ENCODE assay signal across 24 cellular contexts in genomic region chr6:40620546-40620945, GRCh38. TPM values are rescaled to one million over a fixed set of nuclear protein-coding genes. Genes with fewer than 3 reads are reported as not detected.
"Had no signal": no experiment of that assay in that cellular context is flagged by ENCODE, and none has a peak within 500 bp of the region (broad histone marks: within the 10 kb centered on the region; RNA-seq: fewer than 3 reads in every experiment).

No MANE protein-coding gene starts in this region.

- ATAC-seq: gastrocnemius medialis; heart right ventricle; left lobe of liver; natural killer cell; stimulated activated naive B cell treated with anti-CD40 and anti-IgM and Interleukin-4, amounts not matched to agents 10 μg/mL and 1 μg/mL and 100 μg/mL, for 72 hours; stimulated activated naive CD8-positive, alpha-beta T cell treated with anti-CD3 and anti-CD28 coated beads, Interleukin-15, amount 100 ng/mL, for 72 hours had no signal

- DNase-seq: cortex of kidney; dorsolateral prefrontal cortex; effector CD8-positive, alpha-beta T cell; gastrocnemius medialis; heart right ventricle; hypothalamus; islet precursor cell; mammary epithelial cell; natural killer cell; posterior cingulate gyrus; sigmoid colon; stimulated activated CD4-positive, alpha-beta T cell treated with anti-CD3 and anti-CD28 coated beads, Interleukin-2, amount 100 ng/mL, for 24 hours; stimulated activated CD4-positive, alpha-beta T cell treated with anti-CD3 and anti-CD28 coated beads, Interleukin-4, amount 100 ng/mL, for 4 hours; stimulated activated naive B cell treated with anti-CD40 and anti-IgM and Interleukin-4, amounts not matched to agents 10 μg/mL and 1 μg/mL and 100 μg/mL, for 72 hours; stimulated activated naive CD8-positive, alpha-beta T cell treated with anti-CD3 and anti-CD28 coated beads, Interleukin-15, amount 100 ng/mL, for 72 hours; transverse colon had no signal

RNA-seq across cellular contexts. Expression of gene LRFN2, which starts 33.4 kb away (rescaled TPM):
- total RNA-seq: fibroblast of lung, gastrocnemius medialis, heart right ventricle, mammary epithelial cell, mesenteric fat pad, neural crest cell, osteocyte, right atrium auricular region, subcutaneous adipose tissue, thoracic aorta had no signal
